Comparison of ENCODE assay signal across 12 cellular contexts in the genomic region with DNA sequence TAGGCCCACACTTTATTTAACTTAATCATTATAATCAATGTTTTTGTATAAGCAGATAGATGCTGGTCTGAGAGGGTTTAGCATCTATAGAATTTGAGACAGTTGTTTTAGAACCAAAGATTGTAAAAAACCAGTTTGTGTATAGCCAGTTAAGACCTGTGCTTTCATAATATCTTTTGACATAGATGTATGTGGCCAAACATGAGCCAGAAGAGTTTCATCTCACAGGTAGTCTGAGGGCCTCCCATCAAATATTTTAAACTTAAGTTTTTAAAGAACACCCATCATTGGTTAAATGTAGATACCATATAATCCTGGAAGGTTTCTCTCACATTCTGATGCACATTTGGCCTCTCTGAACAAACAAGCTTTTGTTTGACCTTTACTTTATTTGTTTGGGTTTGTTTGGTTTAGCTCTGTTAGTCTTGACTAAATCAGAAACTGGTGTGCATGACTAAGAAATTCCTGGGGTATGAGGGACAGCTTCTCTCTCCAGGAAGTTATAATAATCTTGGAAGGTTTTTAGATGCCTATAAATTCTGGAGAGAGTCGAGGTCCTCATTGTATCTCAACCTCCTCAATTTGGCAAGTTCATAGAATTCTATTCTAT. TPM values are rescaled to one million over a fixed set of nuclear protein-coding genes. Genes with fewer than 3 reads are reported as not detected.
DNase-seq lines count a peak whose midpoint lies in the region.
"Had no signal": no experiment of that assay in that cellular context is flagged by ENCODE, and none has a peak within 500 bp of the region (broad histone marks: within the 10 kb centered on the region; RNA-seq: fewer than 3 reads in every experiment).

No MANE protein-coding gene starts in this region.

- no peaks in the 10 kb centered on the region for H3K9me3 ChIP-seq in GM23248 (ENCODE audit: low read depth)
- H3K9me3 ChIP-seq: BE2C, tibial artery had no signal

- H3F3A ChIP-seq in GM23248 (ENCODE audit: insufficient read depth) = peaks cover 14% of the 10 kb centered on the region

- DNase-seq in A172 (ENCODE audit: low spot score) (peak; percentile 43), GM23248 (peak; percentile 77), amniotic stem cell (lab: John Stamatoyannopoulos, UW) (peak; percentile 68), iris pigment epithelial cell (ENCODE audit: low read depth) (peak; percentile 84), AML-193 (lab: John Stamatoyannopoulos, UW) (no peak), germinal center (ENCODE audit: low spot score) (no peak), cortex of kidney (lab: John Stamatoyannopoulos, UW) (no peak), cardiac septum (ENCODE audit: low spot score) (no peak)
- DNase-seq: activated CD4-positive, alpha-beta T cell treated with anti-CD3 and anti-CD28 coated beads, Interleukin-2, amount 10 ng/mL, durations not matched to agents 7 days and 5 days; BE2C; tibial artery had no signal

- H3K27me3 ChIP-seq in GM23248 (replicated peaks; ENCODE audit: insufficient read depth) = no peaks in the 10 kb centered on the region
- H3K27me3 ChIP-seq: BE2C, tibial artery had no signal

- peak overlapping the region; percentile 39 for H3K4me2 ChIP-seq in GM23248 (ENCODE audit: unreplicated experiment)

- no peaks in the 10 kb centered on the region; the same call in 1 of the 2 replicates for H3K9me2 ChIP-seq in GM23248 (ENCODE audit: insufficient read depth)

- H3K27ac ChIP-seq in GM23248 = peak overlapping the region; percentile 6; the same call in 1 of the 2 replicates
- H3K27ac ChIP-seq: tibial artery had no signal

- peaks cover 29% of the 10 kb centered on the region for H3K4me1 ChIP-seq in GM23248 (ENCODE audit: insufficient read depth)
- H3K4me1 ChIP-seq: BE2C, tibial artery had no signal

- no peaks in the 10 kb centered on the region for H4K20me1 ChIP-seq in GM23248 (ENCODE audit: insufficient read depth)

- no peak overlapping the region for H3K9ac ChIP-seq in GM23248

- intact Hi-C loops in cardiac septum (cut with DNase I) = no loop called here

- WGBS in GM23248 (ENCODE audit: low coverage in 1 of 2, low lambda C conversion rate in 2 of 2, missing lambda C conversion rate in 2 of 2), 2 experiments = 0 to 3% methylated on average over 1 of the region's 1 CpG

- no peaks in the 10 kb centered on the region for H3K79me2 ChIP-seq in GM23248 (ENCODE audit: insufficient read depth)

- in situ Hi-C loops in GM23248 (cut with MboI) = loop anchor here (25.0 kb wide), 1 partner anchor 529 kb away; a partner anchor contains a TSS

- no peak overlapping the region for H2AFZ ChIP-seq in GM23248

- no peaks in the 10 kb centered on the region for H3K36me3 ChIP-seq in GM23248 (ENCODE audit: low read depth)
- H3K36me3 ChIP-seq: BE2C, tibial artery had no signal

- H3K4me3 ChIP-seq in GM23248 = no peak overlapping the region
- H3K4me3 ChIP-seq: tibial artery had no signal

RNA-seq across cellular contexts. Expression of a gene that starts 58.0 kb away (rescaled TPM):
- 21.9 and 23.4 TPM in 2 replicates for total RNA-seq in A172 (2014; rRNA removed; shearing (Covaris generic))
- total RNA-seq in GM23248 (2014; rRNA removed; shearing (Covaris generic)) = 43.3 and 47.0 TPM in 2 replicates
- polyA plus RNA-seq in GM23248 (2016; fragmentation: Nextera tagmentation; extraction: Ambion mirVana) = 44.4 and 44.5 TPM in 2 replicates
- total RNA-seq in cardiac septum = 0.59 TPM
- total RNA-seq: G401 had no signal

Comparison
In these comparisons a context has a peak if more than half of its experiments do, and no peak if none do; other contexts are left out.
1. DNase-seq: peak in A172 (single experiment), GM23248 (single experiment), amniotic stem cell (single experiment) and iris pigment epithelial cell (single experiment); none in AML-193 (0 of 2), germinal center (single experiment), cortex of kidney (single experiment) and cardiac septum (single experiment).
2. RNA of a gene that starts 58.0 kb away (total RNA-seq): 43.3 to 47.0 TPM in GM23248 and 21.9 to 23.4 TPM in A172; 0.59 TPM in cardiac septum (single experiment); every median in the first group is over 10 times any median in the second.